Comparison of ENCODE assay signal across 8 cellular contexts in genomic region chr1:109483658-109484518, GRCh38. TPM values are rescaled to one million over a fixed set of nuclear protein-coding genes. Genes with fewer than 3 reads are reported as not detected.
DNase-seq lines count a peak whose midpoint lies in the region; ATAC-seq, FAIRE-seq and TF ChIP-seq lines count a peak whose summit lies in the region.

A gene with protein sequence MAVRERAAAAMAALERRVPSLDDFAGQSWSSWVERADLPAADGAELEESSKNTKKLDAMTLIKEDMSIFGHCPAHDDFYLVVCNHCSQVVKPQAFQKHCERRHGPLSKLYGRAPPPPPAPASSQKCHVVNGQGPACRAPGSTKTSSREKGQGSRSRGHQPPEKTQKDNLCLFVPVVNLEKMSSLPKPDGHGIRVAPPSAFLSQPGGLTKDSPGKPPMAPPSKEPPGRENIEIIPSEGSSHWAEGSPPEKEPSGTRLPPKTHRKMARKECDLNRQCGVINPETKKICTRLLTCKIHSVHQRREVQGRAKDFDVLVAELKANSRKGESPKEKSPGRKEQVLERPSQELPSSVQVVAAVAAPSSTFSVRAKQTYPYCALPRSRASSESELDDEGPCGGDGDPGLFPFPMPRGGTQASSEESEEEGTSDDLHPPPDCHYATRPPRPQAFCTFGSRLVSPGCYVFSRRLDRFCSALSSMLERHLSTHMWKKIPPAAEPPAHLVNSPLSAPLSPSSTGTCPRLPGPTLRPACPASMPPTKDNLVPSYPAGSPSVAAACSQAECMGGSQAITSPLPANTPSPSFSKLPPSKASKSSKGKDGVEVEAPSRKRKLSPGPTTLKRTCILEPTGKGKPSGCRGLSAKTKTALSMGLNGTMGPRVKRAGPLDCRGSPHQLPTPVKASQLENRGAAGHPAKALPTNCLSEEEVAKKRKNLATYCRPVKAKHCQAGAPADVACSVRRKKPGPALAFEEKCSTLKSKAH (plus strand): TSS chr1:109483905. CDS start chr1:109483954, 49 bp downstream.

- H3K9me2 ChIP-seq in hepatocyte (replicated peaks; ENCODE audit: insufficient read depth), result no peaks in the 10 kb centered on the region

- no peaks in the 10 kb centered on the region for H3K9me3 Mint-ChIP-seq in astrocyte (ENCODE audit: unreplicated experiment)

- WGBS in hepatocyte (ENCODE audit: low lambda C conversion rate, missing lambda C conversion rate), result 1% methylated on average over 9 of the region's 73 CpGs

- H3K27ac ChIP-seq in astrocyte (ENCODE audit: low read depth, low read length), result peak within 1 kb of the TSS; percentile 87
- H3K27ac ChIP-seq in hepatocyte, result peak within 1 kb of the TSS; percentile 99

- no peak for TF ChIP-seq CTCF in astrocyte (IDR thresholded peaks at IDR 0.05; ENCODE audit: insufficient read depth, low read depth, low read length)
- no peak for TF ChIP-seq CTCF in hepatocyte (IDR thresholded peaks at IDR 0.05; ENCODE audit: poor library complexity)
- TF ChIP-seq CTCF in retinal pigment epithelial cell (conservative IDR thresholded peaks at IDR 0.05; ENCODE audit: low read depth, low read length), result no peak

- H2AFZ ChIP-seq in astrocyte (ENCODE audit: low read depth, low read length) (peak within 1 kb of the TSS; percentile 88), hepatocyte (peak within 1 kb of the TSS; percentile 99)

- peak; percentile 78 for DNase-seq in NCI-H2029 (lab: John Stamatoyannopoulos, UW)
- DNase-seq in T-helper 9 cell, result peak; percentile 85
- DNase-seq in astrocyte (ENCODE audit: low read depth), result peak; percentile 66
- DNase-seq in hepatocyte (ENCODE audit: low spot score), result peak; percentile 97
- no peak for DNase-seq in retinal pigment epithelial cell (ENCODE audit: low read depth)
- DNase-seq in cortex of kidney (lab: John Stamatoyannopoulos, UW), result no peak

- peaks cover 9% of the 10 kb centered on the region for H3K36me3 Mint-ChIP-seq in astrocyte (ENCODE audit: low read depth, unreplicated experiment)

- H4K20me1 ChIP-seq in astrocyte (ENCODE audit: insufficient read depth, low read length), result no peaks in the 10 kb centered on the region
- H4K20me1 ChIP-seq in hepatocyte (ENCODE audit: insufficient read depth, poor library complexity, severe bottlenecking), result no peaks in the 10 kb centered on the region

- H3K4me1 ChIP-seq in astrocyte (ENCODE audit: insufficient read depth, low read length) (peaks cover 6% of the 10 kb centered on the region), hepatocyte (ENCODE audit: insufficient read depth) (peaks cover 15% of the 10 kb centered on the region)

- peaks cover 12% of the 10 kb centered on the region for H3K4me1 Mint-ChIP-seq in astrocyte (ENCODE audit: low read depth, unreplicated experiment)

- ATAC-seq in GM18511 (IDR thresholded peaks at IDR 0.05; ENCODE audit: unreplicated experiment), result peak; percentile 84
- ATAC-seq in HG02973 (IDR thresholded peaks at IDR 0.05; ENCODE audit: unreplicated experiment), result peak; percentile 59

- H3K9ac ChIP-seq in astrocyte (ENCODE audit: low read length), result peak within 1 kb of the TSS; percentile 90

- H3K4me2 ChIP-seq in astrocyte (ENCODE audit: low read length), result peak within 1 kb of the TSS; percentile 99
- H3K4me2 ChIP-seq in hepatocyte, result peak within 1 kb of the TSS; percentile 99

- H3K27me3 Mint-ChIP-seq in astrocyte (ENCODE audit: low read depth, unreplicated experiment), result peaks cover 16% of the 10 kb centered on the region

- FAIRE-seq in astrocyte (lab: Jason Lieb, UNC), result no peak

- peaks cover 16% of the 10 kb centered on the region for H3K27me3 ChIP-seq in astrocyte (ENCODE audit: insufficient read depth, low read length)
- H3K27me3 ChIP-seq in hepatocyte, result peaks cover 16% of the 10 kb centered on the region

- no peaks in the 10 kb centered on the region for H3K9me3 ChIP-seq in astrocyte (ENCODE audit: insufficient read depth, low read depth, low read length)
- no peaks in the 10 kb centered on the region for H3K9me3 ChIP-seq in hepatocyte (ENCODE audit: low read depth)

- H3K4me3 Mint-ChIP-seq in astrocyte (ENCODE audit: unreplicated experiment), result peak within 1 kb of the TSS; percentile 95

- peaks cover 7% of the 10 kb centered on the region for H3K36me3 ChIP-seq in astrocyte (ENCODE audit: insufficient read depth, low read length)
- H3K36me3 ChIP-seq in hepatocyte (replicated peaks; ENCODE audit: insufficient read depth, low read depth), result no peaks in the 10 kb centered on the region

- H3K27ac Mint-ChIP-seq in astrocyte (ENCODE audit: unreplicated experiment), result peak within 1 kb of the TSS; percentile 88

- H3K4me3 ChIP-seq in astrocyte (ENCODE audit: insufficient read depth, low read depth, low read length) (peak within 1 kb of the TSS; percentile 84), hepatocyte (peak within 1 kb of the TSS; percentile 96), retinal pigment epithelial cell (ENCODE audit: low read length) (peak within 1 kb of the TSS; percentile 87)

- H3K79me2 ChIP-seq in astrocyte (ENCODE audit: insufficient read depth, low read length) (peaks cover 18% of the 10 kb centered on the region), hepatocyte (peaks cover 10% of the 10 kb centered on the region)

RNA-seq across cellular contexts. Expression of the gene that starts here (rescaled TPM):
- total RNA-seq in astrocyte (5.5 and 6.2 TPM in 2 replicates), hepatocyte (5.1 and 6.6 TPM in 2 replicates)
- polyA plus RNA-seq in hepatocyte, result 5.3 and 9.3 TPM in 2 replicates

Comparison
In these comparisons a context has a peak if more than half of its experiments do, and no peak if none do; other contexts are left out.
1. DNase-seq: peak in NCI-H2029 (single experiment), T-helper 9 cell (single experiment), astrocyte (single experiment) and hepatocyte (single experiment); none in retinal pigment epithelial cell (single experiment) and cortex of kidney (single experiment).
2. Peak in every context shown above with its lines, with median percentiles within 50 percentile points of each other: H3K4me3 ChIP-seq.